14 cellular contexts compared by ENCODE assay signal in the genomic region with DNA sequence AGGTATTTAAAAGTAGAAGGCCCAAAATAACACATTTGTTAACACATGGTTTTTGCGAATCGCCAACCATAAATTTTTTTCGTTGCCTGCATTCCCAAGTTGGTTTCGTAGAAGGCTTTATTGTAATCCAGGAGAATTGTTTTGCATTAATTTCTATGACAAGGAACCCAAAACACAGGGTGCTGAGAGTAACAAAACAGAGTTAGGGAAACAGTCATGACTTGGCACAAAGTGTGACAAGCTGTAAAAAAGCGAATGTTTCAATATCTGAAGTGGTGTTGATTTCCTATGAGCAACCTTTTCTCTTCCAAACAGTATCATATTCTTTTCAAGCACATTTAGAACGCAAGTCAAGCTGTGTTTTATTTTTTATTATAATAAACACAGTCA.
DNase-seq lines count a peak whose midpoint lies in the region; ATAC-seq and TF ChIP-seq lines count a peak whose summit lies in the region.
"Had no signal": no experiment of that assay in that cellular context is flagged by ENCODE, and none has a peak within 500 bp of the region (broad histone marks: within the 10 kb centered on the region; RNA-seq: fewer than 3 reads in every experiment).

No MANE protein-coding gene starts in this region.

- no peaks in the 10 kb centered on the region for H3K79me1 ChIP-seq in H9 (ENCODE audit: insufficient read depth, low read depth, low read length, poor library complexity, severe bottlenecking)
- no peaks in the 10 kb centered on the region for H3K79me1 ChIP-seq in neuronal stem cell (ENCODE audit: low read depth, low read length)

- H3K4me3 ChIP-seq in iPS-20b (ENCODE audit: low read length) (peak overlapping the region; percentile 57; the same call in 1 of the 2 replicates), neuronal stem cell (ENCODE audit: low read length in 2 of 2) (no peak overlapping the region)
- H3K4me3 ChIP-seq: A549 had no signal

- CTCF ChIA-PET in WTC11 (lab: Charles Lee), result interaction anchor here (0.7 to 2.5 kb wide), 3 partner anchors 11 to 123 kb away, joined by 5 to 29 read pairs (median 23); no protein-coding TSS in a partner anchor

- no peaks in the 10 kb centered on the region for H3K9me3 ChIP-seq in H9 (ENCODE audit: control insufficient read depth, low read depth, low read length)
- no peaks in the 10 kb centered on the region for H3K9me3 ChIP-seq in iPS-20b (ENCODE audit: insufficient read depth, low read depth, low read length)
- no peaks in the 10 kb centered on the region for H3K9me3 ChIP-seq in neuronal stem cell (replicated peaks in 1 of 2; ENCODE audit: control insufficient read depth in 2 of 2, insufficient read depth in 1 of 2, low read depth in 1 of 2, low read length in 2 of 2)
- H3K9me3 ChIP-seq: A549 had no signal

- H3K79me2 ChIP-seq in H9 (ENCODE audit: insufficient read depth, low read length), result no peaks in the 10 kb centered on the region

- H3K9me3 Mint-ChIP-seq in H9 (peaks cover 0 to 2% of the 10 kb centered on the region in 2 experiments; a peak in 2 of 5 replicates), WTC11 (peaks cover 7% of the 10 kb centered on the region), nephron progenitor cell (peaks cover 3% of the 10 kb centered on the region)
- no peaks in the 10 kb centered on the region for H3K9me3 Mint-ChIP-seq in effector memory CD8-positive, alpha-beta T cell
- H3K9me3 Mint-ChIP-seq: CD8-positive, alpha-beta T cell had no signal

- H3K4me3 Mint-ChIP-seq in H9 (peak overlapping the region; percentile 44 to 73), WTC11 (peak overlapping the region; percentile 42), nephron progenitor cell (no peak overlapping the region)
- H3K4me3 Mint-ChIP-seq in effector memory CD8-positive, alpha-beta T cell, result no peak overlapping the region
- H3K4me3 Mint-ChIP-seq: CD14-positive monocyte; CD8-positive, alpha-beta T cell had no signal

- H3K36me3 Mint-ChIP-seq in H9 (ENCODE audit: insufficient read depth in 1 of 3, low read depth in 3 of 3) (no peaks in the 10 kb centered on the region), WTC11 (no peaks in the 10 kb centered on the region), nephron progenitor cell (ENCODE audit: low read depth) (no peaks in the 10 kb centered on the region)
- no peaks in the 10 kb centered on the region for H3K36me3 Mint-ChIP-seq in effector memory CD8-positive, alpha-beta T cell (ENCODE audit: insufficient read depth)
- H3K36me3 Mint-ChIP-seq: CD14-positive monocyte; CD8-positive, alpha-beta T cell had no signal

- H3T11ph ChIP-seq in H9 (ENCODE audit: low read length), result peak overlapping the region; percentile 94

- peak overlapping the region; percentile 93 to 96 (median 96); a peak in 6 of 7 replicates for H3K27ac Mint-ChIP-seq in H9
- peak overlapping the region; percentile 70 for H3K27ac Mint-ChIP-seq in WTC11
- no peak overlapping the region for H3K27ac Mint-ChIP-seq in effector memory CD8-positive, alpha-beta T cell
- no peak overlapping the region for H3K27ac Mint-ChIP-seq in nephron progenitor cell
- H3K27ac Mint-ChIP-seq: CD14-positive monocyte; CD8-positive, alpha-beta T cell had no signal

- no peak overlapping the region for H2BK20ac ChIP-seq in H9 (ENCODE audit: low read depth, low read length, poor library complexity, severe bottlenecking)

- H2AK5ac ChIP-seq in H9 (ENCODE audit: insufficient read length, low read length) (no peak overlapping the region), neuronal stem cell (ENCODE audit: low read depth, low read length) (no peak overlapping the region)

- H3K4ac ChIP-seq in H9 (ENCODE audit: low read depth, low read length) (no peak overlapping the region; the same call in 1 of the 2 replicates), neuronal stem cell (ENCODE audit: low read length) (no peak overlapping the region)

- H2BK5ac ChIP-seq in H9 (ENCODE audit: insufficient read length, low read length) (no peak overlapping the region), neuronal stem cell (ENCODE audit: low read length) (no peak overlapping the region)

- no peaks in the 10 kb centered on the region for H4K20me1 ChIP-seq in H9 (ENCODE audit: control insufficient read depth, insufficient read depth, insufficient read length)

- H3K9ac ChIP-seq in H9 (ENCODE audit: extremely low read depth, insufficient read length, low read length) (no peak overlapping the region), iPS-20b (ENCODE audit: low read depth, low read length) (peak overlapping the region; percentile 63; the same call in 1 of the 2 replicates), neuronal stem cell (ENCODE audit: low read depth, low read length, poor library complexity) (no peak overlapping the region)

- ATAC-seq in WTC11 (no peak), GM19324 (IDR thresholded peaks at IDR 0.05; ENCODE audit: low FRiP score, unreplicated experiment) (no peak)
- ATAC-seq in effector memory CD8-positive, alpha-beta T cell (replicated peaks), result no peak
- ATAC-seq: A549; CD8-positive, alpha-beta T cell had no signal

- H2AFZ ChIP-seq in H9 (ENCODE audit: low read length) (no peak overlapping the region), neuronal stem cell (ENCODE audit: low read length) (no peak overlapping the region)

- H3K18ac ChIP-seq in H9 (ENCODE audit: insufficient read length, low read depth, low read length) (peak overlapping the region; percentile 22), neuronal stem cell (ENCODE audit: low read length) (no peak overlapping the region)

- no peak for TF ChIP-seq CTCF in H9 (conservative IDR thresholded peaks at IDR 0.05)
- no peak for TF ChIP-seq CTCF in WTC11 (IDR thresholded peaks at IDR 0.05)
- no peak for TF ChIP-seq CTCF in nephron progenitor cell (IDR thresholded peaks at IDR 0.05)

- H3K14ac ChIP-seq in H9 (ENCODE audit: insufficient read depth, low read length) (peak overlapping the region; percentile 41; the same call in 1 of the 2 replicates), neuronal stem cell (ENCODE audit: low read length) (no peak overlapping the region)

- POLR2A ChIA-PET in WTC11 (lab: Charles Lee), result interaction anchor here (0.5 kb wide), 1 partner anchor 480 kb away, joined by 3 read pairs; no protein-coding TSS in a partner anchor

- H3K36me3 ChIP-seq in iPS-20b (ENCODE audit: insufficient read depth, low read depth, low read length) (no peaks in the 10 kb centered on the region), neuronal stem cell (replicated peaks in 1 of 2; ENCODE audit: control insufficient read depth in 2 of 2, insufficient read depth in 2 of 2, low read length in 2 of 2) (no peaks in the 10 kb centered on the region)

- H2BK15ac ChIP-seq in H9 (ENCODE audit: low read depth, low read length), result no peak overlapping the region
- H2BK15ac ChIP-seq in neuronal stem cell (ENCODE audit: low read length), result no peak overlapping the region

- no peak overlapping the region for H4K5ac ChIP-seq in H9 (ENCODE audit: insufficient read length, low read depth, low read length)

- H4K91ac ChIP-seq in H9 (ENCODE audit: insufficient read length, low read depth, low read length) (no peak overlapping the region), neuronal stem cell (ENCODE audit: low read depth, low read length, poor library complexity) (no peak overlapping the region)

- whole genome bisulfite sequencing in H9 (ENCODE audit: extremely low coverage, insufficient read length, low lambda C conversion rate), result no CpG with 5 or more reads among the region's 6 CpGs
- no CpG with 5 or more reads among the region's 6 CpGs for WGBS in neuronal stem cell (ENCODE audit: extremely low coverage in 2 of 2, insufficient read length in 2 of 2, insufficient replicate concordance in 1 of 2), 2 donors

- no peaks in the 10 kb centered on the region for H3K23me2 ChIP-seq in H9 (ENCODE audit: insufficient read length, low read depth, low read length, poor library complexity, severe bottlenecking)

- H2BK12ac ChIP-seq in H9 (ENCODE audit: insufficient read length, low read depth, low read length) (no peak overlapping the region), neuronal stem cell (ENCODE audit: low read length) (no peak overlapping the region)

- H2BK120ac ChIP-seq in H9 (ENCODE audit: low read depth, low read length, poor library complexity, severe bottlenecking) (peak overlapping the region; percentile 14), neuronal stem cell (ENCODE audit: low read depth, low read length) (no peak overlapping the region)

- 0 out of 2 replicates have a peak, but pooled peaks cover 2% of the 10 kb centered on the region for H3K4me1 ChIP-seq in H9 (ENCODE audit: insufficient read depth, low read length)
- H3K4me1 ChIP-seq in iPS-20b (ENCODE audit: insufficient read depth, low read length), result peaks cover 11% of the 10 kb centered on the region; the same call in 1 of the 2 replicates
- H3K4me1 ChIP-seq in neuronal stem cell (ENCODE audit: control insufficient read depth in 2 of 2, insufficient read depth in 1 of 2, low read depth in 1 of 2, low read length in 2 of 2), result peaks cover 0 to 4% of the 10 kb centered on the region in 2 donors
- H3K4me1 ChIP-seq: A549 had no signal

- H3K27me3 ChIP-seq in H9 (ENCODE audit: insufficient read depth, low read length) (no peaks in the 10 kb centered on the region), iPS-20b (ENCODE audit: insufficient read depth, low read length) (no peaks in the 10 kb centered on the region), neuronal stem cell (ENCODE audit: control insufficient read depth in 3 of 3, insufficient read depth in 3 of 3, low read depth in 1 of 3, low read length in 3 of 3) (peaks cover 0 to 10% (median 0%) of the 10 kb centered on the region in 3 experiments)

- no peak for DNase-seq in H9
- DNase-seq in WTC11 (ENCODE audit: low spot score), result no peak
- DNase-seq in neuronal stem cell (ENCODE audit: low spot score), result no peak
- no peak for DNase-seq in effector memory CD8-positive, alpha-beta T cell
- DNase-seq in nephron progenitor cell, result no peak
- DNase-seq: CD8-positive, alpha-beta T cell; COR-L47; DMS153; DMS79 treated with DMSO at 0.1 percent for 48 hours; EL had no signal

- H3K27ac ChIP-seq in H9 (ENCODE audit: insufficient read length, low read depth, low read length), result no peak overlapping the region
- H3K27ac ChIP-seq in iPS-20b (ENCODE audit: low read length), result peak overlapping the region; percentile 51
- H3K27ac ChIP-seq in neuronal stem cell (replicated peaks; ENCODE audit: low read length), result no peak overlapping the region
- H3K27ac ChIP-seq: A549 had no signal

- H4K8ac ChIP-seq in H9 (replicated peaks; ENCODE audit: insufficient read length, low read depth, low read length) (no peak overlapping the region), neuronal stem cell (ENCODE audit: low read depth, low read length) (no peak overlapping the region)

- H3K4me1 Mint-ChIP-seq in H9 (peaks cover 26 to 38% of the 10 kb centered on the region in 2 experiments), WTC11 (peaks cover 25% of the 10 kb centered on the region), nephron progenitor cell (peaks cover 7% of the 10 kb centered on the region)
- no peaks in the 10 kb centered on the region for H3K4me1 Mint-ChIP-seq in effector memory CD8-positive, alpha-beta T cell (ENCODE audit: low read depth in 2 of 2)
- H3K4me1 Mint-ChIP-seq: CD14-positive monocyte had no signal

- H3K4me2 ChIP-seq in H9 (ENCODE audit: insufficient read depth, insufficient read length, low read length) (no peak overlapping the region), neuronal stem cell (ENCODE audit: insufficient read depth, low read length, poor library complexity, severe bottlenecking) (no peak overlapping the region)
- H3K4me2 ChIP-seq: A549 had no signal

- no peak overlapping the region for H3K56ac ChIP-seq in H9 (ENCODE audit: insufficient read length, low read depth, low read length)

- H3K27me3 Mint-ChIP-seq in H9 (ENCODE audit: low read depth), result peaks cover 17% of the 10 kb centered on the region
- H3K27me3 Mint-ChIP-seq in WTC11 (ENCODE audit: low read depth), result no peaks in the 10 kb centered on the region; the same call in 1 of the 2 replicates
- peaks cover 23 to 44% of the 10 kb centered on the region in 2 donors for H3K27me3 Mint-ChIP-seq in effector memory CD8-positive, alpha-beta T cell
- H3K27me3 Mint-ChIP-seq in nephron progenitor cell (ENCODE audit: low read depth, poor library complexity), result peaks cover 41% of the 10 kb centered on the region

- H3K23ac ChIP-seq in H9 (ENCODE audit: insufficient read length, low read depth, low read length) (no peak overlapping the region), neuronal stem cell (ENCODE audit: low read depth, low read length, poor library complexity) (no peak overlapping the region)

Comparison
In these comparisons a context has a peak if more than half of its experiments do, and no peak if none do; other contexts are left out.
1. H3K27ac Mint-ChIP-seq: peak in H9 (3 of 3) and WTC11 (single experiment); none in effector memory CD8-positive, alpha-beta T cell (0 of 2) and nephron progenitor cell (single experiment).
2. H3K4me3 Mint-ChIP-seq: peak in H9 (2 of 2) and WTC11 (single experiment); none in effector memory CD8-positive, alpha-beta T cell (0 of 2) and nephron progenitor cell (single experiment).